Comparison of ENCODE assay signal across 23 cellular contexts in the genomic region with DNA sequence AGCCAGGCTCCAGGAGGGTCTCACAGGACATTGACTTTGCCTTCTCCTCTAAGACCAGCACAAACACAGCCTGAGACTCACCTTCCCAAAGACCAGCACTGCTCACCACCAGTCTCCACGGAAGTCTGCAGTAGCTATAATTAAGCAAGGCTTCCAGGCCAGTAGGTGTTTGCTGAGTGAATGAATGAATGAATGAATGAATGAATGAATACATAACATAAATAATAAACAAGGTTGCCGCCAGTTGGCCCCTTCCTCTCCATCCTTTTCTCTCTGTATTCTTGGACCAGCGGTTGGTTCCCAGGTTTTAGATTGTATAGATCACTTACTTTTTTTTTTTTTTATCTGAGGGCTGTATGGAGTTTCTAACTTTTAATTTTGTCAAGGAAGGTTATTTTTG.
"Had no signal": no experiment of that assay in that cellular context is flagged by ENCODE, and none has a peak within 500 bp of the region (broad histone marks: within the 10 kb centered on the region; RNA-seq: fewer than 3 reads in every experiment).

No MANE protein-coding gene starts in this region.

- H3K36me3 Mint-ChIP-seq: activated naive CD4-positive, alpha-beta T cell treated with anti-CD3 and anti-CD28 coated beads, Interleukin-2, amount 10 ng/mL, durations not matched to agents 7 days and 5 days; activated naive CD8-positive, alpha-beta T cell treated with anti-CD3 and anti-CD28 coated beads for 36 hours had no signal

- H3K9me3 Mint-ChIP-seq: activated naive CD4-positive, alpha-beta T cell treated with anti-CD3 and anti-CD28 coated beads, Interleukin-2, amount 10 ng/mL, durations not matched to agents 7 days and 5 days; activated naive CD8-positive, alpha-beta T cell treated with anti-CD3 and anti-CD28 coated beads for 36 hours; activated T-cell treated with anti-CD3 and anti-CD28 coated beads, Interleukin-2, amount 50 U/mL, for 4 hours had no signal

- H3K4me3 ChIP-seq: ascending aorta, body of pancreas had no signal

- H3K27ac ChIP-seq: ascending aorta, WERI-Rb-1 had no signal

- H3K4me3 Mint-ChIP-seq: activated naive CD4-positive, alpha-beta T cell treated with anti-CD3 and anti-CD28 coated beads, Interleukin-2, amount 10 ng/mL, durations not matched to agents 7 days and 5 days; activated naive CD8-positive, alpha-beta T cell treated with anti-CD3 and anti-CD28 coated beads for 36 hours; activated T-cell treated with anti-CD3 and anti-CD28 coated beads, Interleukin-2, amount 50 U/mL, for 4 hours had no signal

- H3K36me3 ChIP-seq: ascending aorta, WERI-Rb-1 had no signal

- H3K27me3 ChIP-seq: ascending aorta, body of pancreas had no signal

- DNase-seq: activated CD4-positive, alpha-beta T cell treated with anti-CD3 and anti-CD28 coated beads for 4 hours; activated CD4-positive, alpha-beta T cell treated with anti-CD3 and anti-CD28 coated beads, Interleukin-2, amount 50 U/mL, for 4 hours; activated CD8-positive, alpha-beta memory T cell treated with anti-CD3 and anti-CD28 coated beads for 24 hours; activated gamma-delta T cell; activated naive CD4-positive, alpha-beta T cell treated with anti-CD3 and anti-CD28 coated beads, Interleukin-2, amount 10 ng/mL, durations not matched to agents 7 days and 5 days; activated naive CD8-positive, alpha-beta T cell treated with anti-CD3 and anti-CD28 coated beads for 36 hours; activated T-cell treated with anti-CD3 and anti-CD28 coated beads, Interleukin-2, amount 50 U/mL, for 4 hours; body of pancreas; central memory CD4-positive, alpha-beta T cell; IMR-90; KG1; NCI-H1092; NCI-H1417 treated with DMSO at 0.1 percent for 48 hours; NCI-H1694; NCI-H2029; NCI-H2107; NCI-H2171 treated with DMSO at 0.1 percent for 48 hours; NCI-H226; NCI-H526; NCI-H82; SIG-M5; WERI-Rb-1 had no signal

- H3K4me1 ChIP-seq: ascending aorta had no signal

- H3K9me3 ChIP-seq: ascending aorta had no signal

- H3K27ac Mint-ChIP-seq: activated naive CD4-positive, alpha-beta T cell treated with anti-CD3 and anti-CD28 coated beads, Interleukin-2, amount 10 ng/mL, durations not matched to agents 7 days and 5 days; activated naive CD8-positive, alpha-beta T cell treated with anti-CD3 and anti-CD28 coated beads for 36 hours had no signal

- ATAC-seq: activated T-cell treated with anti-CD3 and anti-CD28 coated beads, Interleukin-2, amount 50 U/mL, for 4 hours; body of pancreas had no signal
